ENCODE assay signal across 8 cellular contexts in genomic region chr5:88729476-88730182, GRCh38.
DNase-seq lines count a peak whose midpoint lies in the region; ATAC-seq and TF ChIP-seq lines count a peak whose summit lies in the region.

No MANE protein-coding gene starts in this region.

- no peak overlapping the region for H2BK120ac ChIP-seq in IMR-90 (ENCODE audit: low read depth, low read length)
- no peak overlapping the region for H2BK120ac ChIP-seq in neuronal stem cell (ENCODE audit: low read depth, low read length)

- intact Hi-C loops in CD4-positive, alpha-beta T cell (cut with DNase I, micrococcal nuclease): loop anchor here (1.0 to 5.0 kb wide), 6 partner anchors 1535 to 1803 kb away; no protein-coding TSS in a partner anchor
- intact Hi-C loops in IMR-90 (cut with micrococcal nuclease) (loop anchor here (1.0 to 10.0 kb wide), 5 partner anchors 58 to 1703 kb away; no protein-coding TSS in a partner anchor), thyroid gland (cut with DNase I) (loop anchor here (10.0 kb wide), 1 partner anchor 155 kb away; the partner anchor contains the start of gene MEF2C)

- H3K9me3 Mint-ChIP-seq in CD4-positive, alpha-beta T cell: no peaks in the 10 kb centered on the region

- H4K91ac ChIP-seq in IMR-90 (ENCODE audit: insufficient read depth, low read depth, low read length) (no peak overlapping the region), neuronal stem cell (ENCODE audit: low read depth, low read length, poor library complexity) (no peak overlapping the region)

- BruUV-seq in IMR-90 (replicated peaks; lab: Mats Ljungman, UMichigan): no TSS peak

- TF ChIP-seq CTCF in CD4-positive, alpha-beta T cell (IDR thresholded peaks at IDR 0.05): peak; percentile 79
- TF ChIP-seq CTCF in GM20000 (IDR thresholded peaks at IDR 0.05; ENCODE audit: extremely low read depth, missing control alignments): peak; percentile 43
- peak; percentile 79 for TF ChIP-seq CTCF in IMR-90 (conservative IDR thresholded peaks at IDR 0.05; ENCODE audit: low read depth, low read length)
- TF ChIP-seq CTCF in OCI-LY1 (IDR thresholded peaks at IDR 0.05; ENCODE audit: low read length): peak; percentile 85
- TF ChIP-seq CTCF in fibroblast of lung (conservative IDR thresholded peaks at IDR 0.05 in 1 of 2, IDR thresholded peaks at IDR 0.05 in 1 of 2; ENCODE audit: low read depth in 1 of 2, low read length in 2 of 2): peak; percentile 63 to 69
- TF ChIP-seq CTCF in thyroid gland (IDR thresholded peaks at IDR 0.05): peak; percentile 39 to 82 (median 72)

- POLR2A ChIA-PET in CD4-positive, alpha-beta T cell (lab: Charles Lee): interaction anchor here (0.6 kb wide), 1 partner anchor 1572 kb away, joined by 3 read pairs; no protein-coding TSS in a partner anchor
- POLR2A ChIA-PET in IMR-90 (lab: Charles Lee; ENCODE audit: unreplicated experiment): no interaction called here

- H3K9me2 ChIP-seq in OCI-LY1 (ENCODE audit: low read depth, low read length): no peaks in the 10 kb centered on the region

- H2AFZ ChIP-seq in IMR-90 (replicated peaks; ENCODE audit: low read length, poor library complexity): no peak overlapping the region
- H2AFZ ChIP-seq in OCI-LY1 (ENCODE audit: low read length): no peak overlapping the region
- no peak overlapping the region for H2AFZ ChIP-seq in fibroblast of lung (ENCODE audit: low read length)
- no peak overlapping the region for H2AFZ ChIP-seq in neuronal stem cell (ENCODE audit: low read length)

- peaks cover 25% of the 10 kb centered on the region for H3K27me3 Mint-ChIP-seq in CD4-positive, alpha-beta T cell

- H2AK9ac ChIP-seq in IMR-90 (replicated peaks; ENCODE audit: low read depth, low read length, poor library complexity): no peak overlapping the region

- H3K4ac ChIP-seq in IMR-90 (ENCODE audit: low read depth, low read length): no peak overlapping the region
- no peak overlapping the region for H3K4ac ChIP-seq in neuronal stem cell (ENCODE audit: low read length)

- H3K27ac Mint-ChIP-seq in CD4-positive, alpha-beta T cell: no peak overlapping the region

- H3K79me2 ChIP-seq in OCI-LY1 (ENCODE audit: insufficient read depth, low read length) (no peaks in the 10 kb centered on the region), fibroblast of lung (ENCODE audit: control insufficient read depth, insufficient read depth, low read length) (no peaks in the 10 kb centered on the region)

- H3K9me1 ChIP-seq in IMR-90 (ENCODE audit: insufficient read depth, low read length): no peaks in the 10 kb centered on the region

- no peak overlapping the region for H2BK12ac ChIP-seq in neuronal stem cell (ENCODE audit: low read length)

- no peak overlapping the region for H2BK5ac ChIP-seq in IMR-90 (ENCODE audit: low read depth, low read length, poor library complexity, severe bottlenecking)
- H2BK5ac ChIP-seq in neuronal stem cell (ENCODE audit: low read length): no peak overlapping the region

- no peaks in the 10 kb centered on the region for H3K36me3 Mint-ChIP-seq in CD4-positive, alpha-beta T cell (ENCODE audit: low read depth)

- H3K36me3 ChIP-seq in IMR-90 (ENCODE audit: control insufficient read depth, insufficient read depth, low read length) (no peaks in the 10 kb centered on the region), OCI-LY1 (ENCODE audit: insufficient read depth, low read length) (peaks cover 61% of the 10 kb centered on the region), fibroblast of lung (ENCODE audit: control insufficient read depth, insufficient read depth, low read length) (no peaks in the 10 kb centered on the region), neuronal stem cell (replicated peaks in 1 of 2; ENCODE audit: control insufficient read depth in 2 of 2, insufficient read depth in 2 of 2, low read length in 2 of 2) (no peaks in the 10 kb centered on the region), thyroid gland (peaks cover 0 to 8% of the 10 kb centered on the region in 2 donors)

- H3K56ac ChIP-seq in IMR-90 (ENCODE audit: extremely low read depth, insufficient read depth, low read length): no peak overlapping the region

- no peak overlapping the region for H3K4me3 ChIP-seq in IMR-90 (ENCODE audit: insufficient read depth, low read depth, low read length)
- no peak overlapping the region for H3K4me3 ChIP-seq in OCI-LY1 (ENCODE audit: low read depth, low read length, poor library complexity, severe bottlenecking)
- H3K4me3 ChIP-seq in fibroblast of lung (replicated peaks in 1 of 4; ENCODE audit: control extremely low read depth in 1 of 4, insufficient read depth in 1 of 4, low read depth in 3 of 4, low read length in 4 of 4): no peak overlapping the region
- H3K4me3 ChIP-seq in neuronal stem cell (ENCODE audit: low read length in 2 of 2): no peak overlapping the region
- H3K4me3 ChIP-seq in thyroid gland (replicated peaks in 1 of 3): no peak overlapping the region

- 0 out of 2 replicates have a peak, but pooled peaks cover 4% of the 10 kb centered on the region for H3F3A ChIP-seq in OCI-LY1 (ENCODE audit: insufficient read depth, low read length)

- H3K4me1 ChIP-seq in IMR-90 (ENCODE audit: control insufficient read depth, insufficient read depth, low read length) (no peaks in the 10 kb centered on the region), OCI-LY1 (ENCODE audit: insufficient read depth, low read length, severe bottlenecking) (peaks cover 50% of the 10 kb centered on the region), fibroblast of lung (ENCODE audit: control insufficient read depth, extremely low read depth, insufficient read depth, low read length) (no peaks in the 10 kb centered on the region), neuronal stem cell (ENCODE audit: control insufficient read depth in 2 of 2, insufficient read depth in 1 of 2, low read depth in 1 of 2, low read length in 2 of 2) (peaks cover 2 to 7% of the 10 kb centered on the region in 2 donors), thyroid gland (peaks cover 0 to 12% of the 10 kb centered on the region in 2 donors)

- TF ChIP-seq POLR2A in IMR-90 (IDR thresholded peaks at IDR 0.05; ENCODE audit: low read depth, low read length) (no peak), thyroid gland (IDR thresholded peaks at IDR 0.05) (no peak)

- H3K79me1 ChIP-seq in IMR-90 (ENCODE audit: low read depth in 1 of 2, low read length in 2 of 2): no peaks in the 10 kb centered on the region
- no peaks in the 10 kb centered on the region for H3K79me1 ChIP-seq in neuronal stem cell (ENCODE audit: low read depth, low read length)

- no peak overlapping the region for H2AK5ac ChIP-seq in IMR-90 (ENCODE audit: low read depth, low read length)
- H2AK5ac ChIP-seq in neuronal stem cell (ENCODE audit: low read depth, low read length): no peak overlapping the region

- no peak overlapping the region for H4K5ac ChIP-seq in IMR-90 (ENCODE audit: low read depth, low read length)

- dilution Hi-C loops in IMR-90 (cut with HindIII; ENCODE audit: low sequenced_read_pairs, unreplicated experiment): no loop called here

- no peaks in the 10 kb centered on the region for H4K20me1 ChIP-seq in IMR-90 (ENCODE audit: insufficient read depth, low read length)
- no peaks in the 10 kb centered on the region for H4K20me1 ChIP-seq in OCI-LY1 (ENCODE audit: insufficient read depth, low read length)
- H4K20me1 ChIP-seq in fibroblast of lung (ENCODE audit: control insufficient read depth, extremely low read depth, insufficient read depth, low read length): no peaks in the 10 kb centered on the region

- H3K9me3 ChIP-seq in CD4-positive, alpha-beta T cell (ENCODE audit: control insufficient read depth, low read length): no peaks in the 10 kb centered on the region
- H3K9me3 ChIP-seq in IMR-90 (ENCODE audit: control insufficient read depth, insufficient read depth, low read length) (no peaks in the 10 kb centered on the region), OCI-LY1 (ENCODE audit: low read length) (no peaks in the 10 kb centered on the region), fibroblast of lung (ENCODE audit: control insufficient read depth, insufficient read depth, low read depth, low read length) (no peaks in the 10 kb centered on the region), neuronal stem cell (replicated peaks in 1 of 2; ENCODE audit: control insufficient read depth in 2 of 2, insufficient read depth in 1 of 2, low read depth in 1 of 2, low read length in 2 of 2) (no peaks in the 10 kb centered on the region), thyroid gland (no peaks in the 10 kb centered on the region)

- H3K9ac ChIP-seq in IMR-90 (ENCODE audit: low read depth, low read length): no peak overlapping the region
- H3K9ac ChIP-seq in OCI-LY1 (ENCODE audit: low read length): no peak overlapping the region
- H3K9ac ChIP-seq in fibroblast of lung (ENCODE audit: insufficient read depth, low read length): no peak overlapping the region
- H3K9ac ChIP-seq in neuronal stem cell (ENCODE audit: low read depth, low read length, poor library complexity): no peak overlapping the region

- H4K8ac ChIP-seq in IMR-90 (ENCODE audit: low read depth in 2 of 2, low read length in 2 of 2) (no peak overlapping the region), neuronal stem cell (ENCODE audit: low read depth, low read length) (no peak overlapping the region)

- H2BK15ac ChIP-seq in IMR-90 (ENCODE audit: low read depth, low read length) (no peak overlapping the region), neuronal stem cell (ENCODE audit: low read length) (no peak overlapping the region)

- no peak overlapping the region for H3K4me3 Mint-ChIP-seq in CD4-positive, alpha-beta T cell

- in situ Hi-C loops in IMR-90 (cut with MboI; ENCODE audit: low sequenced_read_pairs): no loop called here

- H3K23ac ChIP-seq in IMR-90 (ENCODE audit: low read depth, low read length): no peak overlapping the region
- no peak overlapping the region for H3K23ac ChIP-seq in neuronal stem cell (ENCODE audit: low read depth, low read length, poor library complexity)

- H3K4me2 ChIP-seq in IMR-90 (ENCODE audit: low read depth, low read length): no peak overlapping the region
- peak overlapping the region; percentile 10; the same call in 1 of the 2 replicates for H3K4me2 ChIP-seq in OCI-LY1 (ENCODE audit: low read length)
- H3K4me2 ChIP-seq in fibroblast of lung (ENCODE audit: extremely low read depth, insufficient read depth, low read length): no peak overlapping the region
- no peak overlapping the region for H3K4me2 ChIP-seq in neuronal stem cell (ENCODE audit: insufficient read depth, low read length, poor library complexity, severe bottlenecking)

- peak; percentile 83 for ATAC-seq in CD4-positive, alpha-beta T cell (ENCODE audit: poor library complexity)
- ATAC-seq in IMR-90 (ENCODE audit: low read depth): peak; percentile 91

- H3K27me3 ChIP-seq in CD4-positive, alpha-beta T cell (ENCODE audit: control insufficient read depth, insufficient read depth, low read length): peaks cover 7% of the 10 kb centered on the region
- no peaks in the 10 kb centered on the region for H3K27me3 ChIP-seq in IMR-90 (ENCODE audit: control insufficient read depth, insufficient read depth, low read length)
- H3K27me3 ChIP-seq in OCI-LY1 (ENCODE audit: insufficient read depth, low read length): no peaks in the 10 kb centered on the region
- no peaks in the 10 kb centered on the region for H3K27me3 ChIP-seq in fibroblast of lung (ENCODE audit: control insufficient read depth, insufficient read depth, low read length)
- H3K27me3 ChIP-seq in neuronal stem cell (ENCODE audit: control insufficient read depth in 3 of 3, insufficient read depth in 3 of 3, low read depth in 1 of 3, low read length in 3 of 3): no peaks in the 10 kb centered on the region
- H3K27me3 ChIP-seq in thyroid gland: no peaks in the 10 kb centered on the region

- H3K4me1 Mint-ChIP-seq in CD4-positive, alpha-beta T cell (ENCODE audit: low read depth): peaks cover 5% of the 10 kb centered on the region

- H3K14ac ChIP-seq in IMR-90 (replicated peaks; ENCODE audit: low read depth, low read length) (no peak overlapping the region), neuronal stem cell (ENCODE audit: low read length) (no peak overlapping the region)

- H3K18ac ChIP-seq in IMR-90 (ENCODE audit: low read depth, low read length) (no peak overlapping the region), neuronal stem cell (ENCODE audit: low read length) (no peak overlapping the region)

- H2BK20ac ChIP-seq in IMR-90 (ENCODE audit: low read depth, low read length): no peak overlapping the region

- peak in 9 of 10 experiments; percentile 7 to 47 (median 23) for DNase-seq in CD4-positive, alpha-beta T cell
- no peak for DNase-seq in GM20000 (ENCODE audit: low spot score)
- DNase-seq in IMR-90: peak; percentile 78
- DNase-seq in activated T-cell treated with anti-CD3 and anti-CD28 coated beads for 4 hours: peak; percentile 39
- DNase-seq in fibroblast of lung (ENCODE audit: low read depth in 2 of 2): peak; percentile 66 to 85
- peak; percentile 80 for DNase-seq in neuronal stem cell (ENCODE audit: low spot score)
- DNase-seq in thyroid gland: peak; percentile 69

- H3K27ac ChIP-seq in CD4-positive, alpha-beta T cell (ENCODE audit: low read depth, low read length): no peak overlapping the region
- H3K27ac ChIP-seq in IMR-90 (ENCODE audit: insufficient read depth, low read length): no peak overlapping the region
- peak overlapping the region; percentile 52 for H3K27ac ChIP-seq in OCI-LY1 (ENCODE audit: low read depth, low read length, poor library complexity, severe bottlenecking)
- no peak overlapping the region for H3K27ac ChIP-seq in fibroblast of lung (ENCODE audit: insufficient read depth, low read length)
- no peak overlapping the region for H3K27ac ChIP-seq in neuronal stem cell (replicated peaks; ENCODE audit: low read length)
- H3K27ac ChIP-seq in thyroid gland: peak overlapping the region in 1 of 3 donors; percentile 18

- no CpG with 5 or more reads among the region's 1 CpG for WGBS in IMR-90 (ENCODE audit: extremely low coverage in 2 of 2, insufficient read length in 1 of 2), 2 experiments
- no CpG with 5 or more reads among the region's 1 CpG for WGBS in neuronal stem cell (ENCODE audit: extremely low coverage in 2 of 2, insufficient read length in 2 of 2, insufficient replicate concordance in 1 of 2), 2 donors
- WGBS in thyroid gland, 2 donors: 13 to 16% methylated on average over 1 of the region's 1 CpG

- TF ChIP-seq RAD21 in IMR-90 (IDR thresholded peaks at IDR 0.05; ENCODE audit: low read length): peak; percentile 90

- CTCF ChIA-PET in CD4-positive, alpha-beta T cell (lab: Charles Lee): interaction anchor here (0.7 to 1.6 kb wide), 8 partner anchors 11 to 1800 kb away, joined by 3 to 4 read pairs (median 4); partner anchors contain the start of genes LYSMD3, MBLAC2 and POLR3G
- CTCF ChIA-PET in IMR-90 (lab: Yijun Ruan, JAX): interaction anchor here (0.6 to 3.1 kb wide), 15 partner anchors 10 to 1562 kb away, joined by 3 to 16 read pairs (median 4); no protein-coding TSS in a partner anchor
